In genomic region chr22:31676700-31677099, GRCh38 we compare ENCODE assay signal across 8 cellular contexts. TPM values are rescaled to one million over a fixed set of nuclear protein-coding genes. Genes with fewer than 3 reads are reported as not detected.
A peak's percentile ranks its signal among the peaks of the same experiment; 100 is the strongest.
DNase-seq lines count a peak whose midpoint lies in the region; ATAC-seq and TF ChIP-seq lines count a peak whose summit lies in the region.

No MANE protein-coding gene starts in this region.

- no peaks in the 10 kb centered on the region for H3K36me3 ChIP-seq in effector memory CD4-positive, alpha-beta T cell (ENCODE audit: control insufficient read depth, insufficient read depth, low read length)
- H3K36me3 ChIP-seq in mesenchymal stem cell (ENCODE audit: control insufficient read depth in 1 of 2, insufficient read depth in 2 of 2, low read depth in 1 of 2, low read length in 2 of 2), result no peaks in the 10 kb centered on the region

- H3K4me1 Mint-ChIP-seq in activated CD8-positive, alpha-beta T cell treated with anti-CD3 and anti-CD28 coated beads for 36 hours (ENCODE audit: low read depth), result peaks cover 19% of the 10 kb centered on the region

- H3K27ac ChIP-seq in effector memory CD4-positive, alpha-beta T cell (ENCODE audit: insufficient read depth, low read length, poor library complexity, severe bottlenecking), result peak overlapping the region; percentile 63
- H3K27ac ChIP-seq in mesenchymal stem cell (ENCODE audit: low read length, poor library complexity, severe bottlenecking), result no peak overlapping the region

- H4K8ac ChIP-seq in mesenchymal stem cell (ENCODE audit: low read length), result peak overlapping the region; percentile 68

- peaks cover 7% of the 10 kb centered on the region for H3K4me1 ChIP-seq in effector memory CD4-positive, alpha-beta T cell (ENCODE audit: control insufficient read depth, insufficient read depth, low read length, poor library complexity, severe bottlenecking)
- H3K4me1 ChIP-seq in mesenchymal stem cell (ENCODE audit: control insufficient read depth, insufficient read depth, low read depth, low read length), result peaks cover 8% of the 10 kb centered on the region

- no peak overlapping the region for H2BK5ac ChIP-seq in mesenchymal stem cell (ENCODE audit: low read depth, low read length, poor library complexity, severe bottlenecking)

- intact Hi-C loops in activated CD8-positive, alpha-beta T cell treated with anti-CD3 and anti-CD28 coated beads for 36 hours (cut with micrococcal nuclease), result no loop called here

- no peak overlapping the region for H3K18ac ChIP-seq in mesenchymal stem cell (ENCODE audit: low read depth in 1 of 2, low read length in 2 of 2)

- H3K4me3 ChIP-seq in effector memory CD4-positive, alpha-beta T cell (ENCODE audit: insufficient read depth, low read depth, low read length, poor library complexity, severe bottlenecking), result peak overlapping the region; percentile 58
- peak overlapping the region in 1 of 2 experiments; percentile 79 for H3K4me3 ChIP-seq in mesenchymal stem cell (ENCODE audit: insufficient read depth in 1 of 2, low read depth in 1 of 2, low read length in 2 of 2)

- peak overlapping the region; percentile 46 for H2AFZ ChIP-seq in mesenchymal stem cell (ENCODE audit: low read depth, low read length)

- H3K27me3 Mint-ChIP-seq in activated CD8-positive, alpha-beta T cell treated with anti-CD3 and anti-CD28 coated beads for 36 hours, result no peaks in the 10 kb centered on the region

- peak; percentile 92 for DNase-seq in DMS114 treated with DMSO at 0.1 percent for 48 hours (lab: John Stamatoyannopoulos, UW; ENCODE audit: unreplicated experiment)
- DNase-seq in NCI-H2029 treated with DMSO at 0.1 percent for 48 hours (lab: John Stamatoyannopoulos, UW), result peak; percentile 72
- DNase-seq in activated CD8-positive, alpha-beta T cell treated with anti-CD3 and anti-CD28 coated beads for 36 hours, result peak; percentile 95
- DNase-seq in effector memory CD4-positive, alpha-beta T cell, result peak; percentile 86 to 92 (median 91)
- peak; percentile 83 for DNase-seq in mesenchymal stem cell
- peak; percentile 88 to 93 (median 91) for DNase-seq in stimulated activated CD4-positive, alpha-beta T cell treated with anti-CD3 and anti-CD28 coated beads, TNF-alpha, amount 100 ng/mL, for 48 hours (ENCODE audit: low read depth in 3 of 3)
- DNase-seq in NCI-H82 treated with DMSO at 0.1 percent for 48 hours (lab: John Stamatoyannopoulos, UW; ENCODE audit: unreplicated experiment), result no peak

- H2BK15ac ChIP-seq in mesenchymal stem cell (ENCODE audit: low read depth, poor library complexity, severe bottlenecking), result no peak overlapping the region

- no peaks in the 10 kb centered on the region for H3K9me3 ChIP-seq in effector memory CD4-positive, alpha-beta T cell (ENCODE audit: control insufficient read depth, low read length)
- H3K9me3 ChIP-seq in mesenchymal stem cell (ENCODE audit: control insufficient read depth, low read length), result no peaks in the 10 kb centered on the region

- no peak overlapping the region for H3K23ac ChIP-seq in mesenchymal stem cell (ENCODE audit: low read length in 2 of 2)

- peak overlapping the region in 1 of 2 experiments; percentile 88 for H3K4ac ChIP-seq in mesenchymal stem cell (ENCODE audit: low read depth in 1 of 2, low read length in 2 of 2)

- H2AK5ac ChIP-seq in mesenchymal stem cell (ENCODE audit: low read length, severe bottlenecking), result no peak overlapping the region

- H3K79me1 ChIP-seq in mesenchymal stem cell (replicated peaks; ENCODE audit: low read length, poor library complexity, severe bottlenecking), result no peaks in the 10 kb centered on the region

- peak overlapping the region; percentile 12 for H3K4me2 ChIP-seq in mesenchymal stem cell (ENCODE audit: low read length, poor library complexity, severe bottlenecking)

- WGBS in mesenchymal stem cell, result 7% methylated on average over 25 of the region's 25 CpGs

- H3K9me3 Mint-ChIP-seq in activated CD8-positive, alpha-beta T cell treated with anti-CD3 and anti-CD28 coated beads for 36 hours, result no peaks in the 10 kb centered on the region

- peak overlapping the region; percentile 89 for H3K27ac Mint-ChIP-seq in activated CD8-positive, alpha-beta T cell treated with anti-CD3 and anti-CD28 coated beads for 36 hours

- POLR2A ChIA-PET in activated CD8-positive, alpha-beta T cell treated with anti-CD3 and anti-CD28 coated beads for 36 hours (lab: Charles Lee), result interaction anchor here (1.0 to 3.4 kb wide), 5 partner anchors 8 to 274 kb away, joined by 3 to 20 read pairs (median 3); partner anchors contain the start of gene PISD

- no peak overlapping the region for H2BK12ac ChIP-seq in mesenchymal stem cell (ENCODE audit: low read length in 2 of 2)

- peak overlapping the region; percentile 83 for H3K4me3 Mint-ChIP-seq in activated CD8-positive, alpha-beta T cell treated with anti-CD3 and anti-CD28 coated beads for 36 hours

- H3K36me3 Mint-ChIP-seq in activated CD8-positive, alpha-beta T cell treated with anti-CD3 and anti-CD28 coated beads for 36 hours (ENCODE audit: low read depth), result peaks cover 2% of the 10 kb centered on the region

- peak; percentile 91 for ATAC-seq in GM21737 (IDR thresholded peaks at IDR 0.05; ENCODE audit: unreplicated experiment)
- ATAC-seq in activated CD8-positive, alpha-beta T cell treated with anti-CD3 and anti-CD28 coated beads for 36 hours, result peak; percentile 100

- TF ChIP-seq CTCF in activated CD8-positive, alpha-beta T cell treated with anti-CD3 and anti-CD28 coated beads for 36 hours (IDR thresholded peaks at IDR 0.05), result no peak

- no peak overlapping the region for H3K14ac ChIP-seq in mesenchymal stem cell (ENCODE audit: low read length in 2 of 2)

- CTCF ChIA-PET in activated CD8-positive, alpha-beta T cell treated with anti-CD3 and anti-CD28 coated beads for 36 hours (lab: Charles Lee), result interaction anchor here (0.6 to 2.1 kb wide), 5 partner anchors 10 to 293 kb away, joined by 3 to 27 read pairs (median 3); partner anchors contain the start of gene PISD

- no peak overlapping the region for H4K91ac ChIP-seq in mesenchymal stem cell (ENCODE audit: low read length)

- H2BK120ac ChIP-seq in mesenchymal stem cell (ENCODE audit: low read depth, low read length), result no peak overlapping the region

- peak overlapping the region; percentile 89 for H3K9ac ChIP-seq in mesenchymal stem cell (ENCODE audit: low read length)

- no peaks in the 10 kb centered on the region for H3K27me3 ChIP-seq in effector memory CD4-positive, alpha-beta T cell (replicated peaks; ENCODE audit: control insufficient read depth, insufficient read depth, low read length, poor library complexity, severe bottlenecking)
- no peaks in the 10 kb centered on the region for H3K27me3 ChIP-seq in mesenchymal stem cell (ENCODE audit: control insufficient read depth in 1 of 2, insufficient read depth in 1 of 2, low read length in 2 of 2)

RNA-seq across cellular contexts. Expression of gene PISD, which starts 14.7 kb away (rescaled TPM):
- total RNA-seq in activated CD8-positive, alpha-beta T cell treated with anti-CD3 and anti-CD28 coated beads for 36 hours, result 10 to 100 TPM; 33.9 to 35.9 TPM
- 31.5 TPM for polyA plus RNA-seq in mesenchymal stem cell (2013, experiment 1 of 2)
- polyA plus RNA-seq in mesenchymal stem cell (2013, experiment 2 of 2), result 31.2 TPM
